8 cellular contexts compared by ENCODE assay signal in the genomic region with DNA sequence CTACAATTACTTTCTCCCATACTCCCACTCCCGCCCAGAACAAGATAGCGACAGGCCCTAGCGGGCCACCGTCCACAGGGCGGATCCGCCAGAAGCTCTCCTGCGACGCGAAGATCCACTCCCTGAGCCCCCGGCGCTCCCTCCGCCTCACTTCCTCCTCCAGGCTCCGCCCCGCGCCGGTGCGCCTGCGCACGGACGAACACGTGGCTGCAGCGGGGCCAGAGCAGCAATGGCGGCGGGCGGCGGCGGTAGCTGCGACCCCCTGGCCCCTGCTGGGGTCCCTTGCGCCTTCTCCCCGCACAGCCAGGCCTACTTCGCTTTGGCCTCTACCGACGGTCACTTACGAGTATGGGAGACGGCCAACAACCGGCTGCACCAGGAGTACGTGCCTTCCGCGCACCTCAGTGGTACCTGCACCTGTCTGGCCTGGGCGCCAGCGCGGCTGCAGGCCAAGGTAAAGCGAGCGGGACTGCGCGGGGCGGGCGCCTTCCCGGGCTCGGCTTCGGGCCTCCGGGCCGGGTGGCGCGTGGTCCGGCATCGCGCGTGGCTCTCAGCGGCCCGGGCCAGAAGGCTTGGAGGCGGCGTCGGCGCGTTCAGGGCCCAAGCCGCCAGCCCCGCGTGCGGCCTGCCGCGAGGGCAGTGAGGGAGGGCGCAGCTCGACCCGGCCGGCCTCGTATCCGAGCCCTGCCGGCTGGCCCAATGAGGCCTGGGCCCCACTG. TPM values are rescaled to one million over a fixed set of nuclear protein-coding genes. Genes with fewer than 3 reads are reported as not detected.
DNase-seq lines count a peak whose midpoint lies in the region; ATAC-seq and TF ChIP-seq lines count a peak whose summit lies in the region.

A gene with protein sequence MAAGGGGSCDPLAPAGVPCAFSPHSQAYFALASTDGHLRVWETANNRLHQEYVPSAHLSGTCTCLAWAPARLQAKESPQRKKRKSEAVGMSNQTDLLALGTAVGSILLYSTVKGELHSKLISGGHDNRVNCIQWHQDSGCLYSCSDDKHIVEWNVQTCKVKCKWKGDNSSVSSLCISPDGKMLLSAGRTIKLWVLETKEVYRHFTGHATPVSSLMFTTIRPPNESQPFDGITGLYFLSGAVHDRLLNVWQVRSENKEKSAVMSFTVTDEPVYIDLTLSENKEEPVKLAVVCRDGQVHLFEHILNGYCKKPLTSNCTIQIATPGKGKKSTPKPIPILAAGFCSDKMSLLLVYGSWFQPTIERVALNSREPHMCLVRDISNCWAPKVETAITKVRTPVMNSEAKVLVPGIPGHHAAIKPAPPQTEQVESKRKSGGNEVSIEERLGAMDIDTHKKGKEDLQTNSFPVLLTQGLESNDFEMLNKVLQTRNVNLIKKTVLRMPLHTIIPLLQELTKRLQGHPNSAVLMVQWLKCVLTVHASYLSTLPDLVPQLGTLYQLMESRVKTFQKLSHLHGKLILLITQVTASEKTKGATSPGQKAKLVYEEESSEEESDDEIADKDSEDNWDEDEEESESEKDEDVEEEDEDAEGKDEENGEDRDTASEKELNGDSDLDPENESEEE (plus strand): TSS at position 198 of the 719 bp plus-strand sequence. CDS start 32 bp downstream, at position 230.

- H3K27ac ChIP-seq in DND-41 (ENCODE audit: low read length) (peak within 1 kb of the TSS; percentile 93), GM23248 (peak within 1 kb of the TSS; percentile 81)
- peak within 1 kb of the TSS; percentile 78 for H3K27ac ChIP-seq in naive thymus-derived CD4-positive, alpha-beta T cell (ENCODE audit: low read depth, low read length)

- intact Hi-C loops in activated T-helper 1 cell treated with anti-CD3 and anti-CD28 coated beads, Interleukin-12 subunit alpha, Interleukin-12 subunit beta, Interleukin-2, Interleukin-4 antibody, amounts not matched to agents 30 ng/mL and 10 ng/mL and 1 ng/mL, durations not matched to agents 14 hours and 24 hours and 36 hours (cut with micrococcal nuclease): loop anchor here (1.0 to 10.0 kb wide), 8 partner anchors 24 to 1540 kb away; a partner anchor contains a TSS
- intact Hi-C loops in naive thymus-derived CD4-positive, alpha-beta T cell (cut with micrococcal nuclease): loop anchor here (1.0 to 10.0 kb wide), 13 partner anchors 24 to 1252 kb away; a partner anchor contains a TSS

- CTCF ChIA-PET in naive thymus-derived CD4-positive, alpha-beta T cell (lab: Charles Lee): interaction anchor here (0.5 to 0.7 kb wide), 3 partner anchors 20 to 74 kb away, joined by 3 read pairs; no protein-coding TSS in a partner anchor

- H3K27me3 ChIP-seq in DND-41 (ENCODE audit: insufficient read depth, low read length, poor library complexity): peaks cover 5% of the 10 kb centered on the region
- H3K27me3 ChIP-seq in GM23248 (replicated peaks; ENCODE audit: insufficient read depth): no peaks in the 10 kb centered on the region
- no peaks in the 10 kb centered on the region for H3K27me3 ChIP-seq in naive thymus-derived CD4-positive, alpha-beta T cell (ENCODE audit: control insufficient read depth in 2 of 2, insufficient read depth in 2 of 2, low read length in 2 of 2)

- H3K9ac ChIP-seq in DND-41 (ENCODE audit: low read depth, low read length) (peak within 1 kb of the TSS; percentile 98), GM23248 (peak within 1 kb of the TSS; percentile 98)

- WGBS in GM23248 (ENCODE audit: low coverage in 1 of 2, low lambda C conversion rate in 2 of 2, missing lambda C conversion rate in 2 of 2), 2 experiments: 0% methylated on average over 67 to 72 of the region's 79 CpGs

- H3K9me2 ChIP-seq in GM23248 (ENCODE audit: insufficient read depth): no peaks in the 10 kb centered on the region

- no peaks in the 10 kb centered on the region for H3K27me3 Mint-ChIP-seq in activated T-helper 1 cell treated with anti-CD3 and anti-CD28 coated beads, Interleukin-12 subunit alpha, Interleukin-12 subunit beta, Interleukin-2, Interleukin-4 antibody, amounts not matched to agents 30 ng/mL and 10 ng/mL and 1 ng/mL, durations not matched to agents 14 hours and 24 hours and 36 hours (ENCODE audit: insufficient read depth)
- H3K27me3 Mint-ChIP-seq in naive thymus-derived CD4-positive, alpha-beta T cell: peaks cover 0 to 2% (median 0%) of the 10 kb centered on the region in 5 donors
- no peaks in the 10 kb centered on the region for H3K27me3 Mint-ChIP-seq in stimulated activated naive B cell treated with anti-CD40 and anti-IgM and Interleukin-4, amounts not matched to agents 10 μg/mL and 1 μg/mL and 100 μg/mL, for 72 hours

- DNase-seq in DND-41: peak; percentile 99
- DNase-seq in GM23248: peak; percentile 99
- peak; percentile 98 to 99 for DNase-seq in Kasumi-1 (lab: John Stamatoyannopoulos, UW)
- DNase-seq in RPMI7951 (ENCODE audit: low read depth): peak; percentile 99
- DNase-seq in activated T-helper 1 cell treated with anti-CD3 and anti-CD28 coated beads, Interleukin-12 subunit alpha, Interleukin-12 subunit beta, Interleukin-2, Interleukin-4 antibody, amounts not matched to agents 30 ng/mL and 10 ng/mL and 1 ng/mL, durations not matched to agents 14 hours and 24 hours and 36 hours (ENCODE audit: low spot score): peak; percentile 99
- DNase-seq in fibroblast of gingiva (ENCODE audit: low read depth): peak; percentile 99
- DNase-seq in naive thymus-derived CD4-positive, alpha-beta T cell: peak; percentile 97 to 100 (median 99)
- DNase-seq in stimulated activated naive B cell treated with anti-CD40 and anti-IgM and Interleukin-4, amounts not matched to agents 10 μg/mL and 1 μg/mL and 100 μg/mL, for 72 hours: peak; percentile 98

- H3K36me3 Mint-ChIP-seq in activated T-helper 1 cell treated with anti-CD3 and anti-CD28 coated beads, Interleukin-12 subunit alpha, Interleukin-12 subunit beta, Interleukin-2, Interleukin-4 antibody, amounts not matched to agents 30 ng/mL and 10 ng/mL and 1 ng/mL, durations not matched to agents 14 hours and 24 hours and 36 hours (ENCODE audit: low read depth): peaks cover 19% of the 10 kb centered on the region
- peaks cover 0 to 4% (median 0%) of the 10 kb centered on the region in 5 donors for H3K36me3 Mint-ChIP-seq in naive thymus-derived CD4-positive, alpha-beta T cell
- H3K36me3 Mint-ChIP-seq in stimulated activated naive B cell treated with anti-CD40 and anti-IgM and Interleukin-4, amounts not matched to agents 10 μg/mL and 1 μg/mL and 100 μg/mL, for 72 hours: peaks cover 2 to 14% of the 10 kb centered on the region in 2 donors

- no peaks in the 10 kb centered on the region for H3K9me3 ChIP-seq in DND-41 (ENCODE audit: insufficient read depth, low read length, severe bottlenecking)
- H3K9me3 ChIP-seq in GM23248 (ENCODE audit: low read depth): no peaks in the 10 kb centered on the region
- no peaks in the 10 kb centered on the region for H3K9me3 ChIP-seq in naive thymus-derived CD4-positive, alpha-beta T cell (ENCODE audit: control insufficient read depth in 2 of 3, low read length in 3 of 3)

- H3K4me2 ChIP-seq in DND-41 (ENCODE audit: insufficient read depth, low read length) (peak within 1 kb of the TSS; percentile 80), GM23248 (ENCODE audit: unreplicated experiment) (peak within 1 kb of the TSS; percentile 97)

- H3K4me3 Mint-ChIP-seq in activated T-helper 1 cell treated with anti-CD3 and anti-CD28 coated beads, Interleukin-12 subunit alpha, Interleukin-12 subunit beta, Interleukin-2, Interleukin-4 antibody, amounts not matched to agents 30 ng/mL and 10 ng/mL and 1 ng/mL, durations not matched to agents 14 hours and 24 hours and 36 hours: peak within 1 kb of the TSS; percentile 100
- peak within 1 kb of the TSS; percentile 91 to 99 (median 98) for H3K4me3 Mint-ChIP-seq in naive thymus-derived CD4-positive, alpha-beta T cell
- peak within 1 kb of the TSS; percentile 91 to 94 for H3K4me3 Mint-ChIP-seq in stimulated activated naive B cell treated with anti-CD40 and anti-IgM and Interleukin-4, amounts not matched to agents 10 μg/mL and 1 μg/mL and 100 μg/mL, for 72 hours

- H3K4me1 ChIP-seq in DND-41 (ENCODE audit: insufficient read depth, low read length) (peaks cover 35% of the 10 kb centered on the region), GM23248 (ENCODE audit: insufficient read depth) (peaks cover 40% of the 10 kb centered on the region)
- H3K4me1 ChIP-seq in naive thymus-derived CD4-positive, alpha-beta T cell (ENCODE audit: control insufficient read depth in 2 of 2, insufficient read depth in 2 of 2, low read length in 2 of 2): peaks cover 28% of the 10 kb centered on the region in 2 donors

- peaks cover 46% of the 10 kb centered on the region for H4K20me1 ChIP-seq in DND-41 (ENCODE audit: insufficient read depth, low read length)
- H4K20me1 ChIP-seq in GM23248 (ENCODE audit: insufficient read depth): peaks cover 25% of the 10 kb centered on the region; the same call in 1 of the 2 replicates

- peak within 1 kb of the TSS; percentile 85 for H2AFZ ChIP-seq in DND-41 (ENCODE audit: low read depth, low read length)
- H2AFZ ChIP-seq in GM23248: peak within 1 kb of the TSS; percentile 83

- H3K79me2 ChIP-seq in DND-41 (ENCODE audit: insufficient read depth, low read length) (peaks cover 52% of the 10 kb centered on the region), GM23248 (ENCODE audit: insufficient read depth) (peaks cover 52% of the 10 kb centered on the region)

- peak within 1 kb of the TSS; percentile 99 to 100 for H3K4me3 ChIP-seq in DND-41 (ENCODE audit: low read depth in 1 of 2, low read length in 2 of 2)
- H3K4me3 ChIP-seq in GM23248: peak within 1 kb of the TSS; percentile 96
- H3K4me3 ChIP-seq in naive thymus-derived CD4-positive, alpha-beta T cell (ENCODE audit: low read length): peak within 1 kb of the TSS; percentile 88

- H3K4me1 Mint-ChIP-seq in activated T-helper 1 cell treated with anti-CD3 and anti-CD28 coated beads, Interleukin-12 subunit alpha, Interleukin-12 subunit beta, Interleukin-2, Interleukin-4 antibody, amounts not matched to agents 30 ng/mL and 10 ng/mL and 1 ng/mL, durations not matched to agents 14 hours and 24 hours and 36 hours (ENCODE audit: low read depth): peaks cover 40% of the 10 kb centered on the region
- peaks cover 31 to 49% (median 43%) of the 10 kb centered on the region in 7 donors for H3K4me1 Mint-ChIP-seq in naive thymus-derived CD4-positive, alpha-beta T cell
- H3K4me1 Mint-ChIP-seq in stimulated activated naive B cell treated with anti-CD40 and anti-IgM and Interleukin-4, amounts not matched to agents 10 μg/mL and 1 μg/mL and 100 μg/mL, for 72 hours: peaks cover 18 to 32% of the 10 kb centered on the region in 2 donors

- H3K36me3 ChIP-seq in DND-41 (ENCODE audit: insufficient read depth, low read length) (peaks cover 11% of the 10 kb centered on the region), GM23248 (ENCODE audit: low read depth) (no peaks in the 10 kb centered on the region)
- H3K36me3 ChIP-seq in naive thymus-derived CD4-positive, alpha-beta T cell (ENCODE audit: control insufficient read depth in 2 of 3, insufficient read depth in 3 of 3, low read length in 3 of 3): no peaks in the 10 kb centered on the region

- POLR2A ChIA-PET in naive thymus-derived CD4-positive, alpha-beta T cell (lab: Charles Lee): interaction anchor here (0.7 to 4.2 kb wide), 8 partner anchors 13 to 504 kb away, joined by 3 to 93 read pairs (median 4); a partner anchor contains a TSS

- no peaks in the 10 kb centered on the region for H3K9me3 Mint-ChIP-seq in activated T-helper 1 cell treated with anti-CD3 and anti-CD28 coated beads, Interleukin-12 subunit alpha, Interleukin-12 subunit beta, Interleukin-2, Interleukin-4 antibody, amounts not matched to agents 30 ng/mL and 10 ng/mL and 1 ng/mL, durations not matched to agents 14 hours and 24 hours and 36 hours
- peaks cover 0 to 5% (median 0%) of the 10 kb centered on the region in 11 donors for H3K9me3 Mint-ChIP-seq in naive thymus-derived CD4-positive, alpha-beta T cell
- H3K9me3 Mint-ChIP-seq in stimulated activated naive B cell treated with anti-CD40 and anti-IgM and Interleukin-4, amounts not matched to agents 10 μg/mL and 1 μg/mL and 100 μg/mL, for 72 hours: no peaks in the 10 kb centered on the region

- TF ChIP-seq CTCF in DND-41 (IDR thresholded peaks at IDR 0.05; ENCODE audit: borderline replicate concordance, extremely low read depth, low read length, poor library complexity, severe bottlenecking): no peak

- peak within 1 kb of the TSS; percentile 96 for H3K27ac Mint-ChIP-seq in activated T-helper 1 cell treated with anti-CD3 and anti-CD28 coated beads, Interleukin-12 subunit alpha, Interleukin-12 subunit beta, Interleukin-2, Interleukin-4 antibody, amounts not matched to agents 30 ng/mL and 10 ng/mL and 1 ng/mL, durations not matched to agents 14 hours and 24 hours and 36 hours
- peak within 1 kb of the TSS; percentile 91 to 99 (median 94) for H3K27ac Mint-ChIP-seq in naive thymus-derived CD4-positive, alpha-beta T cell
- peak within 1 kb of the TSS; percentile 96 for H3K27ac Mint-ChIP-seq in stimulated activated naive B cell treated with anti-CD40 and anti-IgM and Interleukin-4, amounts not matched to agents 10 μg/mL and 1 μg/mL and 100 μg/mL, for 72 hours

- H3F3A ChIP-seq in GM23248 (ENCODE audit: insufficient read depth): peaks cover 29% of the 10 kb centered on the region

- in situ Hi-C loops in GM23248 (cut with MboI): no loop called here

- ATAC-seq in DND-41 (ENCODE audit: insufficient read depth, low read depth): peak; percentile 94
- peak; percentile 100 for ATAC-seq in naive thymus-derived CD4-positive, alpha-beta T cell
- ATAC-seq in stimulated activated naive B cell treated with anti-CD40 and anti-IgM and Interleukin-4, amounts not matched to agents 10 μg/mL and 1 μg/mL and 100 μg/mL, for 72 hours (replicated peaks): peak; percentile 93 to 97

RNA-seq across cellular contexts. Expression of the gene that starts here (rescaled TPM):
- total RNA-seq in GM23248 (2014; rRNA removed; shearing (Covaris generic)): 68.9 and 71.8 TPM in 2 replicates
- polyA plus RNA-seq in GM23248 (2016; fragmentation: Nextera tagmentation; extraction: Ambion mirVana): 28.5 and 31.3 TPM in 2 replicates
- 42.5 and 49.0 TPM in 2 replicates for total RNA-seq in RPMI7951 (2014; rRNA removed; shearing (Covaris generic))
- total RNA-seq in activated T-helper 1 cell treated with anti-CD3 and anti-CD28 coated beads, Interleukin-12 subunit alpha, Interleukin-12 subunit beta, Interleukin-2, Interleukin-4 antibody, amounts not matched to agents 30 ng/mL and 10 ng/mL and 1 ng/mL, durations not matched to agents 14 hours and 24 hours and 36 hours: 188 and 190 TPM in 2 replicates
- 10 to 100 TPM; 49.6 to 75.0 (median 63.9) TPM for total RNA-seq in naive thymus-derived CD4-positive, alpha-beta T cell
- 10 to 100 TPM; 44.4 to 46.6 TPM for polyA plus RNA-seq in naive thymus-derived CD4-positive, alpha-beta T cell

Comparison
In these comparisons a context has a peak if more than half of its experiments do, and no peak if none do; other contexts are left out.
1. Peak in every context shown above with its lines: DNase-seq, ATAC-seq, H3K4me3 ChIP-seq and H3K27ac ChIP-seq.